9 cellular contexts compared by ENCODE assay signal in genomic region chr3:186807231-186807630, GRCh38. TPM values are rescaled to one million over a fixed set of nuclear protein-coding genes. Genes with fewer than 3 reads are reported as not detected.
DNase-seq lines count a peak whose midpoint lies in the region; ATAC-seq and TF ChIP-seq lines count a peak whose summit lies in the region.
"Had no signal": no experiment of that assay in that cellular context is flagged by ENCODE, and none has a peak within 500 bp of the region (broad histone marks: within the 10 kb centered on the region; RNA-seq: fewer than 3 reads in every experiment).

No MANE protein-coding gene starts in this region.

- H3K4me3 ChIP-seq in OCI-LY3 (ENCODE audit: low read length) (peak overlapping the region; percentile 85), endodermal cell (ENCODE audit: low read length) (peak overlapping the region; percentile 91), psoas muscle (peak overlapping the region; percentile 98)

- 66 to 82% methylated on average over 5 of the region's 5 CpGs for WGBS in endodermal cell (ENCODE audit: insufficient coverage in 1 of 2, insufficient read length in 1 of 2), 2 experiments
- 47 to 57% (median 55%) methylated on average over 5 of the region's 5 CpGs for WGBS in psoas muscle, 3 donors

- H3K9me3 Mint-ChIP-seq in endodermal cell, result peaks cover 8% of the 10 kb centered on the region

- H4K20me1 ChIP-seq in OCI-LY3 (ENCODE audit: insufficient read depth, low read length), result no peaks in the 10 kb centered on the region

- H3K27me3 ChIP-seq in OCI-LY3 (ENCODE audit: low read depth, low read length), result no peaks in the 10 kb centered on the region
- no peaks in the 10 kb centered on the region for H3K27me3 ChIP-seq in endodermal cell (ENCODE audit: control insufficient read depth, insufficient read depth, low read length, poor library complexity, severe bottlenecking)
- no peaks in the 10 kb centered on the region for H3K27me3 ChIP-seq in psoas muscle (ENCODE audit: insufficient read depth in 3 of 3, low read length in 2 of 3)

- no peak overlapping the region for H2AFZ ChIP-seq in OCI-LY3 (ENCODE audit: low read depth, low read length)

- H3K9me3 ChIP-seq in OCI-LY3 (ENCODE audit: insufficient read depth, low read length), result no peaks in the 10 kb centered on the region
- no peaks in the 10 kb centered on the region for H3K9me3 ChIP-seq in endodermal cell (ENCODE audit: control insufficient read depth, low read length)
- H3K9me3 ChIP-seq in psoas muscle, result no peaks in the 10 kb centered on the region

- peak overlapping the region; percentile 92 for H3K4me2 ChIP-seq in OCI-LY3 (ENCODE audit: low read length)

- H3K27ac Mint-ChIP-seq in endodermal cell, result no peak overlapping the region

- peaks cover 21% of the 10 kb centered on the region for H3K36me3 Mint-ChIP-seq in endodermal cell (ENCODE audit: low read depth)

- peak; percentile 59 for DNase-seq in DMS 273 (lab: John Stamatoyannopoulos, UW; ENCODE audit: unreplicated experiment)
- DNase-seq in DMS 273 treated with DMSO at 0.1 percent for 48 hours (lab: John Stamatoyannopoulos, UW), result no peak
- DNase-seq in endodermal cell, result peak; percentile 29
- no peak for DNase-seq in psoas muscle
- no peak for DNase-seq in COR-L47 (lab: John Stamatoyannopoulos, UW)

- H3K4me1 ChIP-seq in OCI-LY3 (ENCODE audit: low read length) (peaks cover 15% of the 10 kb centered on the region), endodermal cell (ENCODE audit: control insufficient read depth, insufficient read depth, low read length) (no peaks in the 10 kb centered on the region), psoas muscle (peaks cover 10% of the 10 kb centered on the region)

- H3K27ac ChIP-seq in OCI-LY3 (ENCODE audit: low read length) (peak overlapping the region; percentile 70; the same call in 1 of the 2 replicates), endodermal cell (ENCODE audit: low read depth, low read length) (no peak overlapping the region), psoas muscle (peak overlapping the region; percentile 94)

- H3K27me3 Mint-ChIP-seq in endodermal cell (ENCODE audit: insufficient read depth), result peaks cover 10% of the 10 kb centered on the region

- H3K4me1 Mint-ChIP-seq in endodermal cell, result peaks cover 7% of the 10 kb centered on the region

- H3K4me3 Mint-ChIP-seq in endodermal cell, result peak overlapping the region; percentile 90

- H3K79me2 ChIP-seq in OCI-LY3 (ENCODE audit: low read length), result peaks cover 39% of the 10 kb centered on the region

- ATAC-seq in psoas muscle (no peak), GM18858 (IDR thresholded peaks at IDR 0.05; ENCODE audit: unreplicated experiment) (no peak), GM18868 (IDR thresholded peaks at IDR 0.05; ENCODE audit: unreplicated experiment) (no peak)

- H3K36me3 ChIP-seq in OCI-LY3 (replicated peaks; ENCODE audit: low read depth, low read length), result peaks cover 18% of the 10 kb centered on the region
- peaks cover 24% of the 10 kb centered on the region for H3K36me3 ChIP-seq in endodermal cell (ENCODE audit: control insufficient read depth, insufficient read depth, low read length)
- peaks cover 0 to 19% of the 10 kb centered on the region in 2 donors for H3K36me3 ChIP-seq in psoas muscle (ENCODE audit: insufficient read depth in 1 of 2, low read depth in 1 of 2)

- no peak for TF ChIP-seq CTCF in OCI-LY3 (IDR thresholded peaks at IDR 0.05; ENCODE audit: low read depth, low read length)
- TF ChIP-seq CTCF in endodermal cell (conservative IDR thresholded peaks at IDR 0.05), result no peak
- TF ChIP-seq CTCF in psoas muscle (IDR thresholded peaks at IDR 0.05), result no peak

- intact Hi-C loops in psoas muscle (cut with DNase I), result loop anchor here in 1 of 2 donors (10.0 kb wide), 1 partner anchor 882 kb away; no protein-coding TSS in a partner anchor

- peak overlapping the region; percentile 93 for H3K9ac ChIP-seq in OCI-LY3 (ENCODE audit: low read length)
- no peak overlapping the region for H3K9ac ChIP-seq in endodermal cell (ENCODE audit: extremely low read depth, low read length, poor library complexity, severe bottlenecking)

RNA-seq across cellular contexts. Expression of gene RFC4, which starts 0.9 kb away (rescaled TPM):
- total RNA-seq in endodermal cell (100 to 1,000 TPM in 1 of 2 donors, 10 to 100 TPM in 1; 57.6 to 111 TPM), psoas muscle (1 to 10 TPM; 3.4 to 8.1 (median 6.0) TPM)
- polyA plus RNA-seq in endodermal cell (2013, experiment 1 of 2), result 105 TPM
- polyA plus RNA-seq in endodermal cell (2013, experiment 2 of 2), result 92.0 TPM
- 10 to 100 TPM; 10.3 to 20.6 (median 17.2) TPM for polyA plus RNA-seq in psoas muscle

RNA-seq across cellular contexts. Expression of gene EIF4A2, which starts 23.9 kb away (rescaled TPM):
- total RNA-seq in endodermal cell (100 to 1,000 TPM; 329 TPM), psoas muscle (100 to 1,000 TPM; 541 to 778 (median 587) TPM)
- polyA plus RNA-seq in endodermal cell (2013, experiment 1 of 2), result 599 TPM
- 546 TPM for polyA plus RNA-seq in endodermal cell (2013, experiment 2 of 2)
- 100 to 1,000 TPM; 397 to 570 (median 513) TPM for polyA plus RNA-seq in psoas muscle

RNA-seq across cellular contexts. Expression of gene ADIPOQ, which starts 35.3 kb away (rescaled TPM):
- total RNA-seq in endodermal cell, result not detected
- not detected for polyA plus RNA-seq in endodermal cell (2013, experiment 1 of 2)
- polyA plus RNA-seq in endodermal cell (2013, experiment 2 of 2), result not detected
- total RNA-seq in psoas muscle, result 1 to 10 TPM in 2 of 4 donors, under 1 TPM in 2; 0.58 to 3.7 (median 1.4) TPM
- polyA plus RNA-seq in psoas muscle, result 1 to 10 TPM; 1.3 to 9.3 (median 2.3) TPM
- total RNA-seq: A172 had no signal

Comparison
In these comparisons a context has a peak if more than half of its experiments do, and no peak if none do; other contexts are left out.
1. DNase-seq: peak in DMS 273 (single experiment) and endodermal cell (single experiment); none in DMS 273 treated with DMSO at 0.1 percent for 48 hours (single experiment), psoas muscle (0 of 2) and COR-L47 (single experiment).
2. RNA of gene RFC4, which starts 0.9 kb away (total RNA-seq): 57.6 to 111 TPM in endodermal cell; 3.4 to 8.1 TPM in psoas muscle; every median in the first group is over 4 times any median in the second.
3. Peak in every context shown above with its lines, with median percentiles within 50 percentile points of each other: H3K4me3 ChIP-seq.